In the genomic region with DNA sequence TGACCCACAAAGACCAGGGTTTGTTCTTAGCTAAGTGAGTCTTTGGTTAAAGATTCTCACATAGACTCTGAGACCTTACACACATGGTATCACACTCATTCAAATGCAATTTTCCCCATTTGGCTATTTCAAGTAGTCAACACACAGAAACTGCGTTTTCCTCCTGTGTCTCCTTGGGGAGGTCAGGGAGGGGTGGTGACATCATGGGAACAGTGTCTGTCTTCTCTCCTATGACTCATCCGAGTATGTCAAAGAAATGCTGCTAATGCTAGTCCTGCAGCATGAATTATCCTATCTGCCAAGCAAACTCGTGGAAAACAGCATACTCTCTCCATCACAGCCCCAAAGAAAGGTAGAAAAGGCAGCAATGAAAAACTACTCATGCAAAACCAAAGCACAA, we compare ENCODE assay signal across 13 cellular contexts.
DNase-seq lines count a peak whose midpoint lies in the region; ATAC-seq, FAIRE-seq and TF ChIP-seq lines count a peak whose summit lies in the region.
"Had no signal": no experiment of that assay in that cellular context is flagged by ENCODE, and none has a peak within 500 bp of the region (broad histone marks: within the 10 kb centered on the region; RNA-seq: fewer than 3 reads in every experiment).

No MANE protein-coding gene starts in this region.

- dilution Hi-C loops in endothelial cell of umbilical vein (cut with MboI; ENCODE audit: extremely low pct_ligation_motif_present, low sequenced_read_pairs): no loop called here

- FAIRE-seq in HTR-8/SVneo (lab: Jason Lieb, UNC) (no peak), endothelial cell of umbilical vein (lab: Jason Lieb, UNC) (no peak)

- H4K20me1 ChIP-seq in endothelial cell of umbilical vein (replicated peaks; ENCODE audit: control insufficient read depth, extremely low read depth, insufficient read depth, low read length): no peaks in the 10 kb centered on the region

- H3K27ac Mint-ChIP-seq in endodermal cell: no peak overlapping the region
- no peak overlapping the region for H3K27ac Mint-ChIP-seq in activated CD4-positive, alpha-beta memory T cell treated with anti-CD3 and anti-CD28 coated beads, Interleukin-2, amount 10 ng/mL, durations not matched to agents 7 days and 5 days
- H3K27ac Mint-ChIP-seq: activated T-cell treated with anti-CD3 and anti-CD28 coated beads, Interleukin-2, amount 50 U/mL, for 24 hours had no signal

- peaks cover 32% of the 10 kb centered on the region for H3K27me3 Mint-ChIP-seq in endodermal cell (ENCODE audit: insufficient read depth)
- peaks cover 12% of the 10 kb centered on the region for H3K27me3 Mint-ChIP-seq in activated CD4-positive, alpha-beta memory T cell treated with anti-CD3 and anti-CD28 coated beads, Interleukin-2, amount 10 ng/mL, durations not matched to agents 7 days and 5 days

- H3K18ac ChIP-seq in mesenchymal stem cell (ENCODE audit: low read depth in 1 of 2, low read length in 2 of 2): no peak overlapping the region

- H2BK15ac ChIP-seq in mesenchymal stem cell (ENCODE audit: low read depth, poor library complexity, severe bottlenecking): no peak overlapping the region

- H3K36me3 ChIP-seq in endothelial cell of umbilical vein (ENCODE audit: control insufficient read depth in 2 of 2, extremely low read depth in 1 of 2, insufficient read depth in 2 of 2, low read length in 2 of 2): no peaks in the 10 kb centered on the region
- H3K36me3 ChIP-seq in mesenchymal stem cell (ENCODE audit: control insufficient read depth in 1 of 2, insufficient read depth in 2 of 2, low read depth in 1 of 2, low read length in 2 of 2): no peaks in the 10 kb centered on the region
- no peaks in the 10 kb centered on the region for H3K36me3 ChIP-seq in endodermal cell (ENCODE audit: control insufficient read depth, insufficient read depth, low read length)
- H3K36me3 ChIP-seq: upper lobe of left lung had no signal

- no peak overlapping the region for H3K27ac ChIP-seq in endothelial cell of umbilical vein (ENCODE audit: insufficient read depth, low read depth, low read length)
- peak overlapping the region; percentile 11 for H3K27ac ChIP-seq in mesenchymal stem cell (ENCODE audit: low read length, poor library complexity, severe bottlenecking)
- no peak overlapping the region for H3K27ac ChIP-seq in endodermal cell (ENCODE audit: low read depth, low read length)
- H3K27ac ChIP-seq: HL-60, upper lobe of left lung had no signal

- intact Hi-C loops in endothelial cell of umbilical vein (cut with micrococcal nuclease): no loop called here

- no peaks in the 10 kb centered on the region for H3K9me1 ChIP-seq in endothelial cell of umbilical vein (replicated peaks; ENCODE audit: control insufficient read depth, extremely low read depth, insufficient read depth, low read length)

- peak; percentile 93 for DNase-seq in AG04449 (ENCODE audit: low read depth, low spot score)
- peak; percentile 22 for DNase-seq in HTR-8/SVneo (ENCODE audit: insufficient read length, low spot score)
- DNase-seq in endothelial cell of umbilical vein (ENCODE audit: low read depth, low spot score): no peak
- DNase-seq in mesenchymal stem cell: peak; percentile 99
- no peak for DNase-seq in endodermal cell
- DNase-seq in activated CD4-positive, alpha-beta memory T cell treated with anti-CD3 and anti-CD28 coated beads, Interleukin-2, amount 10 ng/mL, durations not matched to agents 7 days and 5 days: no peak
- no peak for DNase-seq in NCI-H524 treated with DMSO at 0.1 percent for 48 hours (lab: John Stamatoyannopoulos, UW)
- DNase-seq: activated T-cell treated with anti-CD3 and anti-CD28 coated beads, Interleukin-2, amount 50 U/mL, for 24 hours; DND-41; foreskin melanocyte; upper lobe of left lung had no signal

- H3K14ac ChIP-seq in mesenchymal stem cell (ENCODE audit: low read length in 2 of 2): no peak overlapping the region

- ATAC-seq in GM21526 (IDR thresholded peaks at IDR 0.05; ENCODE audit: low FRiP score, unreplicated experiment): no peak

- H3K4me3 ChIP-seq in AG04449 (ENCODE audit: low read depth, low read length) (no peak overlapping the region), endothelial cell of umbilical vein (replicated peaks in 1 of 3; ENCODE audit: insufficient read depth in 1 of 3, low read depth in 1 of 3, low read length in 3 of 3) (no peak overlapping the region), mesenchymal stem cell (ENCODE audit: insufficient read depth in 1 of 2, low read depth in 1 of 2, low read length in 2 of 2) (no peak overlapping the region), endodermal cell (ENCODE audit: low read length) (no peak overlapping the region)
- H3K4me3 ChIP-seq: upper lobe of left lung had no signal

- no peak overlapping the region for H3K23ac ChIP-seq in mesenchymal stem cell (ENCODE audit: low read length in 2 of 2)

- H3K79me2 ChIP-seq in endothelial cell of umbilical vein (ENCODE audit: control insufficient read depth, insufficient read depth, low read length): no peaks in the 10 kb centered on the region

- CTCF ChIA-PET in AG04449 (lab: Yijun Ruan, JAX): interaction anchor here (0.9 kb wide), 1 partner anchor 21 kb away, joined by 3 read pairs; no protein-coding TSS in a partner anchor
- CTCF ChIA-PET in endothelial cell of umbilical vein (lab: Charles Lee): no interaction called here
- CTCF ChIA-PET in activated CD4-positive, alpha-beta memory T cell treated with anti-CD3 and anti-CD28 coated beads, Interleukin-2, amount 10 ng/mL, durations not matched to agents 7 days and 5 days (lab: Charles Lee): no interaction called here

- no peaks in the 10 kb centered on the region for H3K79me1 ChIP-seq in mesenchymal stem cell (replicated peaks; ENCODE audit: low read length, poor library complexity, severe bottlenecking)

- H3K9me3 ChIP-seq in endothelial cell of umbilical vein (replicated peaks; ENCODE audit: control insufficient read depth, insufficient read depth, low read length): no peaks in the 10 kb centered on the region
- no peaks in the 10 kb centered on the region for H3K9me3 ChIP-seq in mesenchymal stem cell (ENCODE audit: control insufficient read depth, low read length)
- H3K9me3 ChIP-seq in endodermal cell (ENCODE audit: control insufficient read depth, low read length): no peaks in the 10 kb centered on the region
- H3K9me3 ChIP-seq: upper lobe of left lung had no signal

- H2AFZ ChIP-seq in endothelial cell of umbilical vein (ENCODE audit: low read depth, low read length) (no peak overlapping the region), mesenchymal stem cell (ENCODE audit: low read depth, low read length) (no peak overlapping the region)

- H3K4me3 Mint-ChIP-seq in endodermal cell: no peak overlapping the region
- no peak overlapping the region for H3K4me3 Mint-ChIP-seq in activated CD4-positive, alpha-beta memory T cell treated with anti-CD3 and anti-CD28 coated beads, Interleukin-2, amount 10 ng/mL, durations not matched to agents 7 days and 5 days
- H3K4me3 Mint-ChIP-seq: activated T-cell treated with anti-CD3 and anti-CD28 coated beads, Interleukin-2, amount 50 U/mL, for 24 hours had no signal

- H2BK120ac ChIP-seq in mesenchymal stem cell (ENCODE audit: low read depth, low read length): no peak overlapping the region

- no peak overlapping the region for H3K4ac ChIP-seq in mesenchymal stem cell (ENCODE audit: low read depth in 1 of 2, low read length in 2 of 2)

- H4K91ac ChIP-seq in mesenchymal stem cell (ENCODE audit: low read length): no peak overlapping the region

- TF ChIP-seq CTCF in AG04449 (IDR thresholded peaks at IDR 0.05; ENCODE audit: insufficient read depth, low read length, missing control alignments): no peak
- no peak for TF ChIP-seq CTCF in endothelial cell of umbilical vein (IDR thresholded peaks at IDR 0.05; ENCODE audit: extremely low read depth in 1 of 2, insufficient read depth in 1 of 2, low read depth in 1 of 2, low read length in 2 of 2)
- no peak for TF ChIP-seq CTCF in endodermal cell (conservative IDR thresholded peaks at IDR 0.05)

- 1% methylated on average over 3 of the region's 3 CpGs for WGBS in mesenchymal stem cell
- 44 to 83% methylated on average over 2 to 3 of the region's 3 CpGs for WGBS in endodermal cell (ENCODE audit: insufficient coverage in 1 of 2, insufficient read length in 1 of 2), 2 experiments

- H2BK12ac ChIP-seq in mesenchymal stem cell (ENCODE audit: low read length in 2 of 2): no peak overlapping the region

- no peaks in the 10 kb centered on the region for H3K9me3 Mint-ChIP-seq in endodermal cell
- H3K9me3 Mint-ChIP-seq in activated CD4-positive, alpha-beta memory T cell treated with anti-CD3 and anti-CD28 coated beads, Interleukin-2, amount 10 ng/mL, durations not matched to agents 7 days and 5 days: no peaks in the 10 kb centered on the region
- H3K9me3 Mint-ChIP-seq: activated T-cell treated with anti-CD3 and anti-CD28 coated beads, Interleukin-2, amount 50 U/mL, for 24 hours had no signal

- H3K27me3 ChIP-seq in endothelial cell of umbilical vein (ENCODE audit: control insufficient read depth in 2 of 2, insufficient read depth in 2 of 2, low read length in 2 of 2) (no peaks in the 10 kb centered on the region), mesenchymal stem cell (ENCODE audit: control insufficient read depth in 1 of 2, insufficient read depth in 1 of 2, low read length in 2 of 2) (no peaks in the 10 kb centered on the region), endodermal cell (ENCODE audit: control insufficient read depth, insufficient read depth, low read length, poor library complexity, severe bottlenecking) (peaks cover 79% of the 10 kb centered on the region)
- H3K27me3 ChIP-seq: upper lobe of left lung had no signal

- BruUV-seq in endothelial cell of umbilical vein (replicated peaks; lab: Mats Ljungman, UMichigan): no TSS peak

- H3K9ac ChIP-seq in endothelial cell of umbilical vein (replicated peaks; ENCODE audit: extremely low read depth, insufficient read depth, low read length) (no peak overlapping the region), mesenchymal stem cell (ENCODE audit: low read length) (no peak overlapping the region), endodermal cell (ENCODE audit: extremely low read depth, low read length, poor library complexity, severe bottlenecking) (no peak overlapping the region)

- POLR2A ChIA-PET in AG04449 (lab: Yijun Ruan, JAX): no interaction called here
- POLR2A ChIA-PET in endothelial cell of umbilical vein (lab: Charles Lee): no interaction called here
- POLR2A ChIA-PET in activated CD4-positive, alpha-beta memory T cell treated with anti-CD3 and anti-CD28 coated beads, Interleukin-2, amount 10 ng/mL, durations not matched to agents 7 days and 5 days (lab: Charles Lee): no interaction called here

- H4K8ac ChIP-seq in mesenchymal stem cell (ENCODE audit: low read length): no peak overlapping the region

- H2AK5ac ChIP-seq in mesenchymal stem cell (ENCODE audit: low read length, severe bottlenecking): no peak overlapping the region

- TF ChIP-seq POLR2A in endothelial cell of umbilical vein (IDR thresholded peaks at IDR 0.05; ENCODE audit: low read depth, low read length): no peak

- no peak overlapping the region for H2BK5ac ChIP-seq in mesenchymal stem cell (ENCODE audit: low read depth, low read length, poor library complexity, severe bottlenecking)

- H3K4me1 ChIP-seq in endothelial cell of umbilical vein (ENCODE audit: control insufficient read depth, extremely low read depth, insufficient read depth, low read length) (no peaks in the 10 kb centered on the region), mesenchymal stem cell (ENCODE audit: control insufficient read depth, insufficient read depth, low read depth, low read length) (peaks cover 1% of the 10 kb centered on the region), endodermal cell (ENCODE audit: control insufficient read depth, insufficient read depth, low read length) (no peaks in the 10 kb centered on the region)
- H3K4me1 ChIP-seq: upper lobe of left lung had no signal

- peaks cover 7% of the 10 kb centered on the region for H3K4me1 Mint-ChIP-seq in endodermal cell
- H3K4me1 Mint-ChIP-seq in activated CD4-positive, alpha-beta memory T cell treated with anti-CD3 and anti-CD28 coated beads, Interleukin-2, amount 10 ng/mL, durations not matched to agents 7 days and 5 days: no peaks in the 10 kb centered on the region

- H3K4me2 ChIP-seq in endothelial cell of umbilical vein (ENCODE audit: insufficient read depth, low read length): no peak overlapping the region
- H3K4me2 ChIP-seq in mesenchymal stem cell (ENCODE audit: low read length, poor library complexity, severe bottlenecking): no peak overlapping the region

- no peaks in the 10 kb centered on the region for H3K36me3 Mint-ChIP-seq in endodermal cell (ENCODE audit: low read depth)
- no peaks in the 10 kb centered on the region for H3K36me3 Mint-ChIP-seq in activated CD4-positive, alpha-beta memory T cell treated with anti-CD3 and anti-CD28 coated beads, Interleukin-2, amount 10 ng/mL, durations not matched to agents 7 days and 5 days (ENCODE audit: low read depth)

Comparison
In these comparisons a context has a peak if more than half of its experiments do, and no peak if none do; other contexts are left out.
1. DNase-seq: peak in AG04449 (single experiment), HTR-8/SVneo (single experiment) and mesenchymal stem cell (single experiment); none in endothelial cell of umbilical vein (single experiment), endodermal cell (single experiment), activated CD4-positive, alpha-beta memory T cell treated with anti-CD3 and anti-CD28 coated beads, Interleukin-2, amount 10 ng/mL, durations not matched to agents 7 days and 5 days (single experiment) and NCI-H524 treated with DMSO at 0.1 percent for 48 hours (single experiment).